In the genomic region with DNA sequence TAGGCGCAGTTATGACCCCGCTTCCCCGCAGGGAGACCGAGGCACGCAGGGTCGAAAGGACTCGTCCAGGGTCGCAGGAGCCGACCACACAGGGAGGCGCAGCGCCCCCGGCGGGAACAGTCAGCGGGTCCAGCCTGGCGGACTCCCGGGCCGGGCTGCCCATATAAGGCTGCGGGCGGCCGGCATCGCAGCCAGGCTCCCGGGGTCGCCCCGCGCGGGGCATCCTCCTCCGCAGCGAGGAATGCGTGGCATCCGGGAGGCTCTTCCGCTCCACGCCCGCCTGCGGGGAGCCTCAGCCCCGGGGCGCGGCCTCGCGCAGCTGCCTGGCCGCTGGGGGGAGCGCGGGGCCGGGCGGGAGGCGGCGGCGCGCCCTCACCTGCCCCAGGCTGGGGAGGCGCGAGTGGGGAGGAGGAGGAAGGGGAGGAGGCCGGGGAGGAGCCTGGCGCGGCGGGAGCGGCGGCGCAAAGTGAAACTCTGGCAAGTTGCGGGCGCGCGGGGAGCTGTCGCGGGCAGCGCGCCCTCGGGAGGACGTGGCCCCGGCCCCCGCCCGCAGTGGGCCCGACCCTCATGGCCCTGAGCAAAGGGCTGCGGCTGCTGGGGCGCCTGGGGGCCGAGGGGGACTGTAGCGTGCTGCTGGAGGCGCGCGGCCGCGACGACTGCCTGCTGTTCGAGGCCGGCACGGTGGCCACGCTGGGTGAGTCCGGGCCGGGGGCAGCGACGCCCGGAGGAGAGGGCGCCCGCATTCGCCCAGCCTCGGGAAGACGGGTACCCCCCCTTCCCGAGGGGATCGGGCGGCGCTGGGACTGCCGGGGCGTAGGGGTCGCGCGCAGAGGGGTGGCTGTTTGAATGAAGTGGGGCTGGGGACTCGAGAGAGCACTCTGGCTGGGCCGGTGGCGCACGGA, we compare ENCODE assay signal across 8 cellular contexts. TPM values are rescaled to one million over a fixed set of nuclear protein-coding genes. Genes with fewer than 3 reads are reported as not detected.
DNase-seq lines count a peak whose midpoint lies in the region; ATAC-seq and TF ChIP-seq lines count a peak whose summit lies in the region.

A gene with protein sequence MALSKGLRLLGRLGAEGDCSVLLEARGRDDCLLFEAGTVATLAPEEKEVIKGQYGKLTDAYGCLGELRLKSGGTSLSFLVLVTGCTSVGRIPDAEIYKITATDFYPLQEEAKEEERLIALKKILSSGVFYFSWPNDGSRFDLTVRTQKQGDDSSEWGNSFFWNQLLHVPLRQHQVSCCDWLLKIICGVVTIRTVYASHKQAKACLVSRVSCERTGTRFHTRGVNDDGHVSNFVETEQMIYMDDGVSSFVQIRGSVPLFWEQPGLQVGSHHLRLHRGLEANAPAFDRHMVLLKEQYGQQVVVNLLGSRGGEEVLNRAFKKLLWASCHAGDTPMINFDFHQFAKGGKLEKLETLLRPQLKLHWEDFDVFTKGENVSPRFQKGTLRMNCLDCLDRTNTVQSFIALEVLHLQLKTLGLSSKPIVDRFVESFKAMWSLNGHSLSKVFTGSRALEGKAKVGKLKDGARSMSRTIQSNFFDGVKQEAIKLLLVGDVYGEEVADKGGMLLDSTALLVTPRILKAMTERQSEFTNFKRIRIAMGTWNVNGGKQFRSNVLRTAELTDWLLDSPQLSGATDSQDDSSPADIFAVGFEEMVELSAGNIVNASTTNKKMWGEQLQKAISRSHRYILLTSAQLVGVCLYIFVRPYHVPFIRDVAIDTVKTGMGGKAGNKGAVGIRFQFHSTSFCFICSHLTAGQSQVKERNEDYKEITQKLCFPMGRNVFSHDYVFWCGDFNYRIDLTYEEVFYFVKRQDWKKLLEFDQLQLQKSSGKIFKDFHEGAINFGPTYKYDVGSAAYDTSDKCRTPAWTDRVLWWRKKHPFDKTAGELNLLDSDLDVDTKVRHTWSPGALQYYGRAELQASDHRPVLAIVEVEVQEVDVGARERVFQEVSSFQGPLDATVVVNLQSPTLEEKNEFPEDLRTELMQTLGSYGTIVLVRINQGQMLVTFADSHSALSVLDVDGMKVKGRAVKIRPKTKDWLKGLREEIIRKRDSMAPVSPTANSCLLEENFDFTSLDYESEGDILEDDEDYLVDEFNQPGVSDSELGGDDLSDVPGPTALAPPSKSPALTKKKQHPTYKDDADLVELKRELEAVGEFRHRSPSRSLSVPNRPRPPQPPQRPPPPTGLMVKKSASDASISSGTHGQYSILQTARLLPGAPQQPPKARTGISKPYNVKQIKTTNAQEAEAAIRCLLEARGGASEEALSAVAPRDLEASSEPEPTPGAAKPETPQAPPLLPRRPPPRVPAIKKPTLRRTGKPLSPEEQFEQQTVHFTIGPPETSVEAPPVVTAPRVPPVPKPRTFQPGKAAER (N-terminal part only) (plus strand): TSS at position 469 of the 902 bp plus-strand sequence. CDS start 99 bp downstream, at position 568.

- no peaks in the 10 kb centered on the region for H3K27me3 ChIP-seq in dorsolateral prefrontal cortex
- no peaks in the 10 kb centered on the region for H3K27me3 ChIP-seq in lower lobe of right lung (ENCODE audit: low read depth)

- intact Hi-C loops in dorsolateral prefrontal cortex (cut with DNase I) = loop anchor here (2.0 to 5.0 kb wide), 3 partner anchors 46 to 91 kb away; no protein-coding TSS in a partner anchor
- intact Hi-C loops in lower lobe of right lung (cut with DNase I) = no loop called here

- H3K4me1 ChIP-seq in lower lobe of right lung = peaks cover 34% of the 10 kb centered on the region

- ATAC-seq in GM18505 (IDR thresholded peaks at IDR 0.05; ENCODE audit: unreplicated experiment) = peak; percentile 78
- ATAC-seq in HG03039 (IDR thresholded peaks at IDR 0.05; ENCODE audit: unreplicated experiment) = peak; percentile 76
- peak; percentile 92 to 94 for ATAC-seq in lower lobe of right lung

- H3K4me3 ChIP-seq in dorsolateral prefrontal cortex (peak within 1 kb of the TSS; percentile 68 to 99 (median 85)), lower lobe of right lung (peak within 1 kb of the TSS; percentile 83)

- no peaks in the 10 kb centered on the region for H3K9me3 ChIP-seq in lower lobe of right lung

- no peaks in the 10 kb centered on the region for H3K36me3 ChIP-seq in lower lobe of right lung

- peak within 1 kb of the TSS; percentile 38; the same call in 1 of the 2 replicates for H3K27ac ChIP-seq in 22Rv1
- H3K27ac ChIP-seq in dorsolateral prefrontal cortex = peak within 1 kb of the TSS; percentile 68 to 100 (median 92)
- peak within 1 kb of the TSS; percentile 56 for H3K27ac ChIP-seq in lower lobe of right lung

- peak; percentile 0 for TF ChIP-seq POLR2A in GM18505 (IDR thresholded peaks at IDR 0.05; ENCODE audit: borderline replicate concordance, extremely low read depth, insufficient read depth, insufficient read length)

- TF ChIP-seq CTCF in 22Rv1 (IDR thresholded peaks at IDR 0.05) (peak; percentile 85), dorsolateral prefrontal cortex (IDR thresholded peaks at IDR 0.05 in 54 of 56, conservative IDR thresholded peaks at IDR 0.05 in 2 of 56; ENCODE audit: low read depth in 1 of 56, partially characterized antibody in 56 of 56) (peak in 54 of 56 donors; percentile 17 to 79 (median 53)), lower lobe of right lung (IDR thresholded peaks at IDR 0.05) (peak; percentile 54)

- DNase-seq in NCI-H345 (lab: John Stamatoyannopoulos, UW) (peak; percentile 77), dorsolateral prefrontal cortex (peak in 8 of 10 donors; percentile 56 to 85 (median 69)), lower lobe of right lung (peak; percentile 80)
- peak; percentile 52 to 69 for DNase-seq in activated CD4-positive, alpha-beta T cell treated with anti-CD3 and anti-CD28 coated beads, Interleukin-2, amount 50 U/mL, for 24 hours (ENCODE audit: low read depth in 1 of 2, low spot score in 1 of 2)
- peak; percentile 72 to 79 (median 79) for DNase-seq in stimulated activated CD4-positive, alpha-beta T cell treated with anti-CD3 and anti-CD28 coated beads, TNF-alpha, amount 100 ng/mL, for 4 hours (ENCODE audit: low read depth in 3 of 3)

RNA-seq across cellular contexts. Expression of the gene that starts here (rescaled TPM):
- 100 to 1,000 TPM in 47 of 120 experiments, 10 to 100 TPM in 73; 41.0 to 257 (median 86.5) TPM for total RNA-seq in dorsolateral prefrontal cortex
- total RNA-seq in lower lobe of right lung = 4.5 TPM

Comparison
In these comparisons a context has a peak if more than half of its experiments do, and no peak if none do; other contexts are left out.
1. Peak in every context shown above with its lines: DNase-seq, ATAC-seq, H3K4me3 ChIP-seq and H3K27ac ChIP-seq.
2. H3K27ac ChIP-seq: peak in every context shown above with its lines; median percentile 92 in dorsolateral prefrontal cortex; 56 in lower lobe of right lung; 38 in 22Rv1.